In genomic region chr3:45904931-45905330, GRCh38 we compare ENCODE assay signal across 23 cellular contexts. TPM values are rescaled to one million over a fixed set of nuclear protein-coding genes. Genes with fewer than 3 reads are reported as not detected.
DNase-seq lines count a peak whose midpoint lies in the region; ATAC-seq, FAIRE-seq and TF ChIP-seq lines count a peak whose summit lies in the region.
"Had no signal": no experiment of that assay in that cellular context is flagged by ENCODE, and none has a peak within 500 bp of the region (broad histone marks: within the 10 kb centered on the region; RNA-seq: fewer than 3 reads in every experiment).

No MANE protein-coding gene starts in this region.

- H3K27me3 ChIP-seq in SU-DHL-6 (ENCODE audit: low read length), result no peaks in the 10 kb centered on the region
- H3K27me3 ChIP-seq: BE2C, cardiac muscle cell, dorsolateral prefrontal cortex, SJCRH30 had no signal

- no peak for DNase-seq in activated CD8-positive, alpha-beta T cell treated with anti-CD3 and anti-CD28 coated beads for 36 hours
- DNase-seq in activated CD8-positive, alpha-beta T cell treated with anti-CD3 and anti-CD28 coated beads, Interleukin-2, amount 10 ng/mL, durations not matched to agents 7 days and 5 days, result no peak
- DNase-seq in GM20000 (ENCODE audit: low spot score) (peak; percentile 64), ecto neural progenitor cell (ENCODE audit: low spot score) (no peak), urothelium cell line (ENCODE audit: low spot score) (no peak)
- no peak for DNase-seq in stimulated activated effector memory CD8-positive, alpha-beta T cell treated with anti-CD3 and anti-CD28 coated beads, Interleukin-12 subunit alpha, Interleukin-12 subunit beta, amount 100 ng/mL, for 72 hours (ENCODE audit: low spot score in 2 of 2)
- DNase-seq: BE2C, Calu3, dorsolateral prefrontal cortex, EL, foreskin melanocyte, mesendoderm, NCI-H748 treated with DMSO at 0.1 percent for 48 hours, SJCRH30 had no signal

- peaks cover 20% of the 10 kb centered on the region for H3K27me3 Mint-ChIP-seq in activated CD8-positive, alpha-beta T cell treated with anti-CD3 and anti-CD28 coated beads for 36 hours
- peaks cover 24% of the 10 kb centered on the region for H3K27me3 Mint-ChIP-seq in activated CD8-positive, alpha-beta T cell treated with anti-CD3 and anti-CD28 coated beads, Interleukin-2, amount 10 ng/mL, durations not matched to agents 7 days and 5 days (ENCODE audit: low read depth)

- peaks cover 22% of the 10 kb centered on the region for H3K4me1 Mint-ChIP-seq in activated CD8-positive, alpha-beta T cell treated with anti-CD3 and anti-CD28 coated beads for 36 hours (ENCODE audit: low read depth)
- peaks cover 26% of the 10 kb centered on the region for H3K4me1 Mint-ChIP-seq in activated CD8-positive, alpha-beta T cell treated with anti-CD3 and anti-CD28 coated beads, Interleukin-2, amount 10 ng/mL, durations not matched to agents 7 days and 5 days (ENCODE audit: low read depth)
- H3K4me1 Mint-ChIP-seq in stimulated activated effector memory CD8-positive, alpha-beta T cell treated with anti-CD3 and anti-CD28 coated beads, Interleukin-12 subunit alpha, Interleukin-12 subunit beta, amount 100 ng/mL, for 72 hours, result peaks cover 40% of the 10 kb centered on the region

- H3K79me2 ChIP-seq in SU-DHL-6 (ENCODE audit: insufficient read depth, low read length), result no peaks in the 10 kb centered on the region

- H3K9ac ChIP-seq in SU-DHL-6 (ENCODE audit: low read length), result no peak overlapping the region

- peak overlapping the region; percentile 27; the same call in 1 of the 2 replicates for H3K27ac ChIP-seq in SU-DHL-6 (ENCODE audit: low read depth, low read length)
- H3K27ac ChIP-seq: cardiac muscle cell, dorsolateral prefrontal cortex, SJCRH30 had no signal

- FAIRE-seq in urothelium cell line (lab: Jason Lieb, UNC), result no peak

- H3K4me2 ChIP-seq in SU-DHL-6 (ENCODE audit: low read depth, low read length, poor library complexity, severe bottlenecking), result peak overlapping the region; percentile 13

- H3K9me3 ChIP-seq in SU-DHL-6 (ENCODE audit: insufficient read depth, low read length), result no peaks in the 10 kb centered on the region
- H3K9me3 ChIP-seq: BE2C had no signal

- CTCF ChIA-PET in activated CD8-positive, alpha-beta T cell treated with anti-CD3 and anti-CD28 coated beads for 36 hours (lab: Charles Lee), result interaction anchor here (1.5 kb wide), 1 partner anchor 34 kb away, joined by 4 read pairs; no protein-coding TSS in a partner anchor
- CTCF ChIA-PET in activated CD8-positive, alpha-beta T cell treated with anti-CD3 and anti-CD28 coated beads, Interleukin-2, amount 10 ng/mL, durations not matched to agents 7 days and 5 days (lab: Charles Lee), result interaction anchor here (1.0 to 1.5 kb wide), 3 partner anchors 13 to 24 kb away, joined by 3 read pairs; partner anchors contain the start of gene CCR9

- H4K20me1 ChIP-seq in SU-DHL-6 (ENCODE audit: low read depth, low read length), result no peaks in the 10 kb centered on the region

- no peak overlapping the region for H3K4me3 ChIP-seq in SU-DHL-6 (ENCODE audit: insufficient read depth, low read length, poor library complexity, severe bottlenecking)
- H3K4me3 ChIP-seq: cardiac muscle cell, dorsolateral prefrontal cortex, SJCRH30 had no signal

- H3K36me3 Mint-ChIP-seq in activated CD8-positive, alpha-beta T cell treated with anti-CD3 and anti-CD28 coated beads for 36 hours (ENCODE audit: low read depth), result peaks cover 5% of the 10 kb centered on the region
- H3K36me3 Mint-ChIP-seq in activated CD8-positive, alpha-beta T cell treated with anti-CD3 and anti-CD28 coated beads, Interleukin-2, amount 10 ng/mL, durations not matched to agents 7 days and 5 days (ENCODE audit: low read depth), result peaks cover 10% of the 10 kb centered on the region
- H3K36me3 Mint-ChIP-seq in stimulated activated effector memory CD8-positive, alpha-beta T cell treated with anti-CD3 and anti-CD28 coated beads, Interleukin-12 subunit alpha, Interleukin-12 subunit beta, amount 100 ng/mL, for 72 hours, result no peaks in the 10 kb centered on the region

- no peak for TF ChIP-seq CTCF in activated CD8-positive, alpha-beta T cell treated with anti-CD3 and anti-CD28 coated beads for 36 hours (IDR thresholded peaks at IDR 0.05)
- TF ChIP-seq CTCF in GM20000 (IDR thresholded peaks at IDR 0.05; ENCODE audit: extremely low read depth, missing control alignments) (no peak), SU-DHL-6 (IDR thresholded peaks at IDR 0.05; ENCODE audit: insufficient read depth, low read length, poor library complexity, severe bottlenecking) (no peak)

- H2AFZ ChIP-seq in SU-DHL-6 (ENCODE audit: low read depth, low read length, severe bottlenecking), result no peak overlapping the region

- no peak overlapping the region for H3K27ac Mint-ChIP-seq in activated CD8-positive, alpha-beta T cell treated with anti-CD3 and anti-CD28 coated beads for 36 hours
- no peak overlapping the region for H3K27ac Mint-ChIP-seq in activated CD8-positive, alpha-beta T cell treated with anti-CD3 and anti-CD28 coated beads, Interleukin-2, amount 10 ng/mL, durations not matched to agents 7 days and 5 days
- no peak overlapping the region for H3K27ac Mint-ChIP-seq in stimulated activated effector memory CD8-positive, alpha-beta T cell treated with anti-CD3 and anti-CD28 coated beads, Interleukin-12 subunit alpha, Interleukin-12 subunit beta, amount 100 ng/mL, for 72 hours
- H3K27ac Mint-ChIP-seq: nephron had no signal

- peak; percentile 63 for ATAC-seq in activated CD8-positive, alpha-beta T cell treated with anti-CD3 and anti-CD28 coated beads for 36 hours
- no peak for ATAC-seq in activated CD8-positive, alpha-beta T cell treated with anti-CD3 and anti-CD28 coated beads, Interleukin-2, amount 10 ng/mL, durations not matched to agents 7 days and 5 days
- ATAC-seq in stimulated activated effector memory CD8-positive, alpha-beta T cell treated with anti-CD3 and anti-CD28 coated beads, Interleukin-12 subunit alpha, Interleukin-12 subunit beta, amount 100 ng/mL, for 72 hours, result peak; percentile 83
- no peak for ATAC-seq in HG02970 (IDR thresholded peaks at IDR 0.05; ENCODE audit: low FRiP score, unreplicated experiment)

- no peaks in the 10 kb centered on the region for H3K9me3 Mint-ChIP-seq in activated CD8-positive, alpha-beta T cell treated with anti-CD3 and anti-CD28 coated beads for 36 hours
- H3K9me3 Mint-ChIP-seq in activated CD8-positive, alpha-beta T cell treated with anti-CD3 and anti-CD28 coated beads, Interleukin-2, amount 10 ng/mL, durations not matched to agents 7 days and 5 days (ENCODE audit: insufficient read depth), result peaks cover 3% of the 10 kb centered on the region
- no peaks in the 10 kb centered on the region for H3K9me3 Mint-ChIP-seq in stimulated activated effector memory CD8-positive, alpha-beta T cell treated with anti-CD3 and anti-CD28 coated beads, Interleukin-12 subunit alpha, Interleukin-12 subunit beta, amount 100 ng/mL, for 72 hours
- H3K9me3 Mint-ChIP-seq: nephron had no signal

- no peaks in the 10 kb centered on the region for H3F3A ChIP-seq in SU-DHL-6 (ENCODE audit: insufficient read depth)

- H3K9me2 ChIP-seq in SU-DHL-6 (replicated peaks; ENCODE audit: insufficient read depth, low read length), result no peaks in the 10 kb centered on the region

- H3K4me3 Mint-ChIP-seq in activated CD8-positive, alpha-beta T cell treated with anti-CD3 and anti-CD28 coated beads for 36 hours, result no peak overlapping the region
- no peak overlapping the region for H3K4me3 Mint-ChIP-seq in activated CD8-positive, alpha-beta T cell treated with anti-CD3 and anti-CD28 coated beads, Interleukin-2, amount 10 ng/mL, durations not matched to agents 7 days and 5 days
- no peak overlapping the region for H3K4me3 Mint-ChIP-seq in stimulated activated effector memory CD8-positive, alpha-beta T cell treated with anti-CD3 and anti-CD28 coated beads, Interleukin-12 subunit alpha, Interleukin-12 subunit beta, amount 100 ng/mL, for 72 hours
- H3K4me3 Mint-ChIP-seq: nephron had no signal

- POLR2A ChIA-PET in activated CD8-positive, alpha-beta T cell treated with anti-CD3 and anti-CD28 coated beads for 36 hours (lab: Charles Lee), result interaction anchor here (1.3 kb wide), 2 partner anchors 16 to 17 kb away, joined by 3 read pairs; no protein-coding TSS in a partner anchor
- POLR2A ChIA-PET in activated CD8-positive, alpha-beta T cell treated with anti-CD3 and anti-CD28 coated beads, Interleukin-2, amount 10 ng/mL, durations not matched to agents 7 days and 5 days (lab: Charles Lee), result no interaction called here

- H3K36me3 ChIP-seq in SU-DHL-6 (ENCODE audit: low read length), result no peaks in the 10 kb centered on the region
- H3K36me3 ChIP-seq: BE2C, cardiac muscle cell, SJCRH30 had no signal

- intact Hi-C loops in activated CD8-positive, alpha-beta T cell treated with anti-CD3 and anti-CD28 coated beads for 36 hours (cut with micrococcal nuclease), result no loop called here

RNA-seq across cellular contexts. Expression of gene CCR9, which starts 18.6 kb away (rescaled TPM):
- under 1 TPM; 0.20 TPM for total RNA-seq in activated CD8-positive, alpha-beta T cell treated with anti-CD3 and anti-CD28 coated beads for 36 hours
- under 1 TPM in 1 of 2 experiments, not detected in 1; 0.08 TPM for total RNA-seq in activated CD8-positive, alpha-beta T cell treated with anti-CD3 and anti-CD28 coated beads, Interleukin-2, amount 10 ng/mL, durations not matched to agents 7 days and 5 days
- total RNA-seq: A172; Calu3; posterior vena cava; SJCRH30; T-helper 2 cell treated with Interferon-gamma antibody and Interleukin-4, amounts not matched to agents 100 ng/mL and 5 ng/mL, for 36 hours; urinary bladder had no signal

RNA-seq across cellular contexts. Expression of gene CXCR6, which starts 38.3 kb away (rescaled TPM):
- 1 to 10 TPM; 3.2 to 3.4 TPM for total RNA-seq in activated CD8-positive, alpha-beta T cell treated with anti-CD3 and anti-CD28 coated beads for 36 hours
- 10 to 100 TPM; 26.5 to 27.6 TPM for total RNA-seq in activated CD8-positive, alpha-beta T cell treated with anti-CD3 and anti-CD28 coated beads, Interleukin-2, amount 10 ng/mL, durations not matched to agents 7 days and 5 days
- total RNA-seq: A172, Calu3, cardiac muscle cell, epithelial cell of proximal tubule, SJCRH30 had no signal

Comparison
In these comparisons a context has a peak if more than half of its experiments do, and no peak if none do; other contexts are left out.
1. ATAC-seq: peak in activated CD8-positive, alpha-beta T cell treated with anti-CD3 and anti-CD28 coated beads for 36 hours (single experiment) and stimulated activated effector memory CD8-positive, alpha-beta T cell treated with anti-CD3 and anti-CD28 coated beads, Interleukin-12 subunit alpha, Interleukin-12 subunit beta, amount 100 ng/mL, for 72 hours (single experiment); none in activated CD8-positive, alpha-beta T cell treated with anti-CD3 and anti-CD28 coated beads, Interleukin-2, amount 10 ng/mL, durations not matched to agents 7 days and 5 days (single experiment) and HG02970 (single experiment).
2. RNA of gene CXCR6, which starts 38.3 kb away (total RNA-seq): 26.5 to 27.6 TPM in activated CD8-positive, alpha-beta T cell treated with anti-CD3 and anti-CD28 coated beads, Interleukin-2, amount 10 ng/mL, durations not matched to agents 7 days and 5 days; 3.2 to 3.4 TPM in activated CD8-positive, alpha-beta T cell treated with anti-CD3 and anti-CD28 coated beads for 36 hours; every median in the first group is over 4 times any median in the second.